In genomic region chr6:43628392-43629103, GRCh38 we compare ENCODE assay signal across 8 cellular contexts. TPM values are rescaled to one million over a fixed set of nuclear protein-coding genes. Genes with fewer than 3 reads are reported as not detected.
DNase-seq lines count a peak whose midpoint lies in the region; ATAC-seq and TF ChIP-seq lines count a peak whose summit lies in the region.

No MANE protein-coding gene starts in this region.

- TF ChIP-seq CTCF in H9 (conservative IDR thresholded peaks at IDR 0.05) = no peak

- H3K27ac ChIP-seq in H9 (ENCODE audit: insufficient read length, low read depth, low read length) (no peak overlapping the region), epithelial cell of prostate (peak overlapping the region; percentile 99)

- peak; percentile 60 for ATAC-seq in stimulated activated naive CD8-positive, alpha-beta T cell treated with anti-CD3 and anti-CD28 coated beads, Interleukin-15, amount 100 ng/mL, for 72 hours

- DNase-seq in D341Med (ENCODE audit: low spot score) (peak; percentile 83), H9 (peak; percentile 75), NCI-H345 (lab: John Stamatoyannopoulos, UW) (peak; percentile 67), epithelial cell of prostate (ENCODE audit: low read depth, low spot score) (no peak), mucosa of gallbladder (ENCODE audit: low spot score) (peak; percentile 37), cortex of kidney (lab: John Stamatoyannopoulos, UW) (no peak)
- peak; percentile 45 for DNase-seq in activated CD8-positive, alpha-beta memory T cell treated with anti-CD3 and anti-CD28 coated beads, Interleukin-2, amount 50 U/mL, for 4 hours
- DNase-seq in stimulated activated naive CD8-positive, alpha-beta T cell treated with anti-CD3 and anti-CD28 coated beads, Interleukin-15, amount 100 ng/mL, for 72 hours = peak; percentile 66 to 78

- peak overlapping the region; percentile 79 for H3K18ac ChIP-seq in H9 (ENCODE audit: insufficient read length, low read depth, low read length)

- no peak overlapping the region for H2BK20ac ChIP-seq in H9 (ENCODE audit: low read depth, low read length, poor library complexity, severe bottlenecking)

- WGBS in H9 (ENCODE audit: extremely low coverage, insufficient read length, low lambda C conversion rate) = no CpG with 5 or more reads among the region's 25 CpGs

- no peak overlapping the region for H2AK5ac ChIP-seq in H9 (ENCODE audit: insufficient read length, low read length)

- H3K9me3 ChIP-seq in H9 (ENCODE audit: control insufficient read depth, low read depth, low read length) = no peaks in the 10 kb centered on the region

- H3K14ac ChIP-seq in H9 (ENCODE audit: insufficient read depth, low read length) = peak overlapping the region; percentile 86

- H3K36me3 Mint-ChIP-seq in H9 (ENCODE audit: insufficient read depth in 1 of 3, low read depth in 3 of 3) = peaks cover 26 to 45% (median 42%) of the 10 kb centered on the region in 3 experiments; a peak in 6 of 7 replicates

- no peak overlapping the region for H4K8ac ChIP-seq in H9 (replicated peaks; ENCODE audit: insufficient read length, low read depth, low read length)

- H2BK12ac ChIP-seq in H9 (ENCODE audit: insufficient read length, low read depth, low read length) = no peak overlapping the region

- H3K23ac ChIP-seq in H9 (ENCODE audit: insufficient read length, low read depth, low read length) = no peak overlapping the region

- H3K56ac ChIP-seq in H9 (ENCODE audit: insufficient read length, low read depth, low read length) = no peak overlapping the region

- no peak overlapping the region for H3T11ph ChIP-seq in H9 (ENCODE audit: low read length)

- H3K9me3 Mint-ChIP-seq in H9 = no peaks in the 10 kb centered on the region; a peak in 1 of 5 replicates
- H3K9me3 Mint-ChIP-seq in stimulated activated naive CD8-positive, alpha-beta T cell treated with anti-CD3 and anti-CD28 coated beads, Interleukin-15, amount 100 ng/mL, for 72 hours = no peaks in the 10 kb centered on the region

- H4K91ac ChIP-seq in H9 (ENCODE audit: insufficient read length, low read depth, low read length) = no peak overlapping the region

- H2AFZ ChIP-seq in H9 (ENCODE audit: low read length) = no peak overlapping the region

- peak overlapping the region; percentile 97 to 99 (median 97) for H3K27ac Mint-ChIP-seq in H9
- H3K27ac Mint-ChIP-seq in stimulated activated naive CD8-positive, alpha-beta T cell treated with anti-CD3 and anti-CD28 coated beads, Interleukin-15, amount 100 ng/mL, for 72 hours = peak overlapping the region; percentile 100

- H2BK5ac ChIP-seq in H9 (ENCODE audit: insufficient read length, low read length) = no peak overlapping the region

- H3K4ac ChIP-seq in H9 (ENCODE audit: low read depth, low read length) = no peak overlapping the region

- no peaks in the 10 kb centered on the region for H3K27me3 Mint-ChIP-seq in H9 (ENCODE audit: low read depth)
- no peaks in the 10 kb centered on the region for H3K27me3 Mint-ChIP-seq in stimulated activated naive CD8-positive, alpha-beta T cell treated with anti-CD3 and anti-CD28 coated beads, Interleukin-15, amount 100 ng/mL, for 72 hours

- no peak overlapping the region for H2BK120ac ChIP-seq in H9 (ENCODE audit: low read depth, low read length, poor library complexity, severe bottlenecking)

- peaks cover 6% of the 10 kb centered on the region for H3K79me1 ChIP-seq in H9 (ENCODE audit: insufficient read depth, low read depth, low read length, poor library complexity, severe bottlenecking)

- H3K4me1 Mint-ChIP-seq in H9 = peaks cover 18 to 19% of the 10 kb centered on the region in 2 experiments
- peaks cover 44% of the 10 kb centered on the region for H3K4me1 Mint-ChIP-seq in stimulated activated naive CD8-positive, alpha-beta T cell treated with anti-CD3 and anti-CD28 coated beads, Interleukin-15, amount 100 ng/mL, for 72 hours

- H4K5ac ChIP-seq in H9 (ENCODE audit: insufficient read length, low read depth, low read length) = no peak overlapping the region

- no peak overlapping the region for H2BK15ac ChIP-seq in H9 (ENCODE audit: low read depth, low read length)

- H3K4me3 Mint-ChIP-seq in H9 = peak overlapping the region; percentile 96 to 99
- peak overlapping the region; percentile 97 to 100 for H3K4me3 Mint-ChIP-seq in stimulated activated naive CD8-positive, alpha-beta T cell treated with anti-CD3 and anti-CD28 coated beads, Interleukin-15, amount 100 ng/mL, for 72 hours

- peaks cover 8% of the 10 kb centered on the region for H3K23me2 ChIP-seq in H9 (ENCODE audit: insufficient read length, low read depth, low read length, poor library complexity, severe bottlenecking)

- H4K20me1 ChIP-seq in H9 (ENCODE audit: control insufficient read depth, insufficient read depth, insufficient read length) = no peaks in the 10 kb centered on the region

- H3K79me2 ChIP-seq in H9 (ENCODE audit: insufficient read depth, low read length) = no peaks in the 10 kb centered on the region

- H3K27me3 ChIP-seq in H9 (ENCODE audit: insufficient read depth, low read length) = no peaks in the 10 kb centered on the region

- H3K4me1 ChIP-seq in H9 (ENCODE audit: insufficient read depth, low read length) = no peaks in the 10 kb centered on the region

- H3K9ac ChIP-seq in H9 (ENCODE audit: extremely low read depth, insufficient read length, low read length) = peak overlapping the region; percentile 85

- H3K4me2 ChIP-seq in H9 (ENCODE audit: insufficient read depth, insufficient read length, low read length) = peak overlapping the region; percentile 98

RNA-seq across cellular contexts. Expression of gene GTPBP2, which starts 0.5 kb away (rescaled TPM):
- 67.6 and 72.2 TPM in 2 replicates for total RNA-seq in H9 (2021)
- total RNA-seq in mucosa of gallbladder = 74.2 TPM

RNA-seq across cellular contexts. Expression of gene MAD2L1BP, which starts 7.1 kb away (rescaled TPM):
- total RNA-seq in H9 (2021) (46.3 and 47.6 TPM in 2 replicates), mucosa of gallbladder (21.1 TPM)

RNA-seq across cellular contexts. Expression of gene RSPH9, which starts 16.3 kb away (rescaled TPM):
- total RNA-seq in H9 (2021) (0.39 and 0.50 TPM in 2 replicates), mucosa of gallbladder (0.58 TPM)

RNA-seq across cellular contexts. Expression of gene POLH, which starts 52.6 kb away (rescaled TPM):
- 12.6 and 15.1 TPM in 2 replicates for total RNA-seq in H9 (2021)
- 12.9 TPM for total RNA-seq in mucosa of gallbladder

RNA-seq across cellular contexts. Expression of gene XPO5, which starts 52.7 kb away (rescaled TPM):
- total RNA-seq in H9 (2021) (107 and 114 TPM in 2 replicates), mucosa of gallbladder (31.6 TPM)

Comparison
In these comparisons a context has a peak if more than half of its experiments do, and no peak if none do; other contexts are left out.
1. DNase-seq: peak in D341Med (single experiment), H9 (single experiment), NCI-H345 (single experiment), activated CD8-positive, alpha-beta memory T cell treated with anti-CD3 and anti-CD28 coated beads, Interleukin-2, amount 50 U/mL, for 4 hours (single experiment), mucosa of gallbladder (single experiment) and stimulated activated naive CD8-positive, alpha-beta T cell treated with anti-CD3 and anti-CD28 coated beads, Interleukin-15, amount 100 ng/mL, for 72 hours (2 of 2); none in epithelial cell of prostate (single experiment) and cortex of kidney (single experiment).